In the genomic region with DNA sequence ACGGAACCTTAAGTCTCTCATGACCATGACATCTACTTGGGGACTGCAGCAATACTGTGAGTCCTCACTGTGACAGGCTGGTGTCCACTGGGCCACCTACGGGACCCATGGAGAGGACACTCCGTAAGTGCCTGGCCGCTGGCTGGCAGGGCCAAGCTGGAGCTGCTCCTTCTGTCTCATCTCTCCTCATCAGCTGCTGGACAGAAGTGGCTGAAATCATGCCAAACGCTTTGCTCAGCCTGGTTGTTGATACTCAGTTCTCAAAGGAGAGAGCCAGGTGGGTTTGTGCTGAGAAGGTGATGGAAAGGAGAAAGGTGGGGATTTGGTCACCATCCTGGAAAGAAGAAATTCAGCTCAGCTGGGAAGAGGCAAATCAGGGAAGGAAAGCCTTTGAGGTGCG, we compare ENCODE assay signal across 1 cellular context.
A peak's percentile ranks its signal among the peaks of the same experiment; 100 is the strongest.
TF ChIP-seq lines count a peak whose summit lies in the region.

No MANE protein-coding gene starts in this region.

TF ChIP-seq in HEK293, 187 proteins besides CTCF, POLR2A, EP300 and RAD21:
- TF ChIP-seq OVOL3 (tag by site-specific recombination; IDR thresholded peaks at IDR 0.05) (no peak), ZNF146 (tag by site-specific recombination; IDR thresholded peaks at IDR 0.05) (no peak)
- TF ChIP-seq, protein P1, sequence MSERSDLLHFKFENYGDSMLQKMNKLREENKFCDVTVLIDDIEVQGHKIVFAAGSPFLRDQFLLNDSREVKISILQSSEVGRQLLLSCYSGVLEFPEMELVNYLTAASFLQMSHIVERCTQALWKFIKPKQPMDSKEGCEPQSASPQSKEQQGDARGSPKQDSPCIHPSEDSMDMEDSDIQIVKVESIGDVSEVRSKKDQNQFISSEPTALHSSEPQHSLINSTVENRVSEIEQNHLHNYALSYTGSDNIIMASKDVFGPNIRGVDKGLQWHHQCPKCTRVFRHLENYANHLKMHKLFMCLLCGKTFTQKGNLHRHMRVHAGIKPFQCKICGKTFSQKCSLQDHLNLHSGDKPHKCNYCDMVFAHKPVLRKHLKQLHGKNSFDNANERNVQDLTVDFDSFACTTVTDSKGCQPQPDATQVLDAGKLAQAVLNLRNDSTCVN (tag by site-specific recombination; optimal IDR thresholded peaks at IDR 0.05) = no peak
- TF ChIP-seq, protein P2, sequence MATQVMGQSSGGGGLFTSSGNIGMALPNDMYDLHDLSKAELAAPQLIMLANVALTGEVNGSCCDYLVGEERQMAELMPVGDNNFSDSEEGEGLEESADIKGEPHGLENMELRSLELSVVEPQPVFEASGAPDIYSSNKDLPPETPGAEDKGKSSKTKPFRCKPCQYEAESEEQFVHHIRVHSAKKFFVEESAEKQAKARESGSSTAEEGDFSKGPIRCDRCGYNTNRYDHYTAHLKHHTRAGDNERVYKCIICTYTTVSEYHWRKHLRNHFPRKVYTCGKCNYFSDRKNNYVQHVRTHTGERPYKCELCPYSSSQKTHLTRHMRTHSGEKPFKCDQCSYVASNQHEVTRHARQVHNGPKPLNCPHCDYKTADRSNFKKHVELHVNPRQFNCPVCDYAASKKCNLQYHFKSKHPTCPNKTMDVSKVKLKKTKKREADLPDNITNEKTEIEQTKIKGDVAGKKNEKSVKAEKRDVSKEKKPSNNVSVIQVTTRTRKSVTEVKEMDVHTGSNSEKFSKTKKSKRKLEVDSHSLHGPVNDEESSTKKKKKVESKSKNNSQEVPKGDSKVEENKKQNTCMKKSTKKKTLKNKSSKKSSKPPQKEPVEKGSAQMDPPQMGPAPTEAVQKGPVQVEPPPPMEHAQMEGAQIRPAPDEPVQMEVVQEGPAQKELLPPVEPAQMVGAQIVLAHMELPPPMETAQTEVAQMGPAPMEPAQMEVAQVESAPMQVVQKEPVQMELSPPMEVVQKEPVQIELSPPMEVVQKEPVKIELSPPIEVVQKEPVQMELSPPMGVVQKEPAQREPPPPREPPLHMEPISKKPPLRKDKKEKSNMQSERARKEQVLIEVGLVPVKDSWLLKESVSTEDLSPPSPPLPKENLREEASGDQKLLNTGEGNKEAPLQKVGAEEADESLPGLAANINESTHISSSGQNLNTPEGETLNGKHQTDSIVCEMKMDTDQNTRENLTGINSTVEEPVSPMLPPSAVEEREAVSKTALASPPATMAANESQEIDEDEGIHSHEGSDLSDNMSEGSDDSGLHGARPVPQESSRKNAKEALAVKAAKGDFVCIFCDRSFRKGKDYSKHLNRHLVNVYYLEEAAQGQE (tag by site-specific recombination; IDR thresholded peaks at IDR 0.05) = peak; percentile 40; the same call in 1 of the 2 replicates
